ENCODE assay signal across 1 cellular context in genomic region chr22:38505595-38506117, GRCh38.
TF ChIP-seq lines count a peak whose summit lies in the region.

No MANE protein-coding gene starts in this region.

TF ChIP-seq in K562, 482 proteins besides CTCF, POLR2A, EP300 and RAD21 (continued from another document and continues in another):
- no peak for TF ChIP-seq SMARCC2 (IDR thresholded peaks at IDR 0.05; ENCODE audit: low read depth)
- TF ChIP-seq GTF2F1 (IDR thresholded peaks at IDR 0.05; ENCODE audit: low read depth, low read length): no peak
- TF ChIP-seq CBX3 (IDR thresholded peaks at IDR 0.05; ENCODE audit: borderline replicate concordance in 1 of 2, low read length in 2 of 2): no peak
- peak; percentile 77 for TF ChIP-seq PRPF4 (IDR thresholded peaks at IDR 0.05; ENCODE audit: insufficient read depth, low read depth, low read length, poor library complexity, severe bottlenecking)
- no peak for TF ChIP-seq PHF21A (IDR thresholded peaks at IDR 0.05; ENCODE audit: borderline replicate concordance, low read depth)
- no peak for TF ChIP-seq MGA (IDR thresholded peaks at IDR 0.05)
- TF ChIP-seq POLR2B (IDR thresholded peaks at IDR 0.05; ENCODE audit: low read depth, partially characterized antibody): no peak
- no peak for TF ChIP-seq ZNF24 (IDR thresholded peaks at IDR 0.05)
- no peak for TF ChIP-seq TEAD2 (tag; IDR thresholded peaks at IDR 0.05)
- TF ChIP-seq ZNF12 (CRISPR knock-in tag; IDR thresholded peaks at IDR 0.05): no peak
- no peak for TF ChIP-seq MYBL2 (IDR thresholded peaks at IDR 0.05; ENCODE audit: low read depth)
- TF ChIP-seq MYBL2 (CRISPR knock-in tag; IDR thresholded peaks at IDR 0.05; ENCODE audit: borderline replicate concordance): no peak
- no peak for TF ChIP-seq CREM (IDR thresholded peaks at IDR 0.05; ENCODE audit: low read depth)
- no peak for TF ChIP-seq ZNF232 (CRISPR knock-in tag; IDR thresholded peaks at IDR 0.05)
- TF ChIP-seq MNT (conservative IDR thresholded peaks at IDR 0.05): no peak
- no peak for TF ChIP-seq ZZZ3 (IDR thresholded peaks at IDR 0.05)
- no peak for TF ChIP-seq FOS (IDR thresholded peaks at IDR 0.05; ENCODE audit: extremely low read depth, insufficient read length)
- no peak for TF ChIP-seq NCOA2 (IDR thresholded peaks at IDR 0.05; ENCODE audit: partially characterized antibody in 2 of 2)
- peak; percentile 39 for TF ChIP-seq RBBP5 (IDR thresholded peaks at IDR 0.05; ENCODE audit: borderline replicate concordance, insufficient read depth, low read length, poor library complexity, severe bottlenecking)
- TF ChIP-seq CHD7 (IDR thresholded peaks at IDR 0.05; ENCODE audit: low read depth, low read length): no peak
- TF ChIP-seq TSC22D4 (tag; IDR thresholded peaks at IDR 0.05): no peak
